13 cellular contexts compared by ENCODE assay signal in genomic region chr5:68292316-68292715, GRCh38.
DNase-seq lines count a peak whose midpoint lies in the region; ATAC-seq and TF ChIP-seq lines count a peak whose summit lies in the region.
"Had no signal": no experiment of that assay in that cellular context is flagged by ENCODE, and none has a peak within 500 bp of the region (broad histone marks: within the 10 kb centered on the region; RNA-seq: fewer than 3 reads in every experiment).

No MANE protein-coding gene starts in this region.

- DNase-seq in CD8-positive, alpha-beta memory T cell: no peak
- no peak for DNase-seq in T-helper 17 cell
- no peak for DNase-seq in esophagus squamous epithelium (lab: John Stamatoyannopoulos, UW)
- DNase-seq in pons (ENCODE audit: low spot score): peak; percentile 26
- DNase-seq in PC-3: no peak
- no peak for DNase-seq in lower lobe of right lung
- DNase-seq: activated T-cell treated with anti-CD3 and anti-CD28 coated beads, Interleukin-2, amount 50 U/mL, for 1 hour; GOT3; NCI-H226; right lobe of liver; RPMI8226 had no signal

- peaks cover 18 to 93% (median 33%) of the 10 kb centered on the region in 3 donors for H3K36me3 Mint-ChIP-seq in CD8-positive, alpha-beta memory T cell
- peaks cover 17% of the 10 kb centered on the region for H3K36me3 Mint-ChIP-seq in T-helper 17 cell (ENCODE audit: low read depth)

- H3K27ac ChIP-seq in CD8-positive, alpha-beta memory T cell (ENCODE audit: low read depth, low read length): no peak overlapping the region
- H3K27ac ChIP-seq in esophagus squamous epithelium (peak overlapping the region in 3 of 4 donors; percentile 18 to 92 (median 86)), PC-3 (ENCODE audit: low read length) (no peak overlapping the region), lower lobe of right lung (no peak overlapping the region)

- H3K27me3 ChIP-seq in CD8-positive, alpha-beta memory T cell (ENCODE audit: insufficient read depth, low read length, poor library complexity, severe bottlenecking): no peaks in the 10 kb centered on the region
- H3K27me3 ChIP-seq in esophagus squamous epithelium (no peaks in the 10 kb centered on the region), PC-3 (ENCODE audit: low read length) (no peaks in the 10 kb centered on the region), lower lobe of right lung (ENCODE audit: low read depth) (no peaks in the 10 kb centered on the region)
- H3K27me3 ChIP-seq: right lobe of liver had no signal

- H3K27ac Mint-ChIP-seq in CD8-positive, alpha-beta memory T cell: peak overlapping the region in 6 of 8 donors; percentile 14 to 80 (median 42)
- H3K27ac Mint-ChIP-seq in T-helper 17 cell: peak overlapping the region; percentile 81

- H3K4me1 ChIP-seq in CD8-positive, alpha-beta memory T cell (ENCODE audit: insufficient read depth, low read length): peaks cover 40% of the 10 kb centered on the region
- peaks cover 26 to 79% (median 28%) of the 10 kb centered on the region in 3 donors for H3K4me1 ChIP-seq in esophagus squamous epithelium
- peaks cover 9% of the 10 kb centered on the region; the same call in 1 of the 2 replicates for H3K4me1 ChIP-seq in PC-3 (ENCODE audit: insufficient read depth, low read length)
- peaks cover 53% of the 10 kb centered on the region for H3K4me1 ChIP-seq in lower lobe of right lung

- H3K9me3 Mint-ChIP-seq in CD8-positive, alpha-beta memory T cell: no peaks in the 10 kb centered on the region

- H4K20me1 ChIP-seq in PC-3 (ENCODE audit: low read length): no peaks in the 10 kb centered on the region

- peaks cover 0 to 1% of the 10 kb centered on the region in 2 donors for H3K27me3 Mint-ChIP-seq in CD8-positive, alpha-beta memory T cell
- H3K27me3 Mint-ChIP-seq in T-helper 17 cell: no peaks in the 10 kb centered on the region

- no TSS peak for BruUV-seq in PC-3 (replicated peaks; lab: Mats Ljungman, UMichigan)

- H3K9me3 ChIP-seq in CD8-positive, alpha-beta memory T cell (ENCODE audit: low read length): no peaks in the 10 kb centered on the region
- H3K9me3 ChIP-seq in T-helper 17 cell (ENCODE audit: control insufficient read depth, low read length, poor library complexity, severe bottlenecking) (no peaks in the 10 kb centered on the region), esophagus squamous epithelium (no peaks in the 10 kb centered on the region), PC-3 (ENCODE audit: low read length) (no peaks in the 10 kb centered on the region), lower lobe of right lung (no peaks in the 10 kb centered on the region)
- H3K9me3 ChIP-seq: right lobe of liver had no signal

- WGBS in esophagus squamous epithelium, 2 donors: 25% methylated on average over 3 of the region's 3 CpGs

- H2AFZ ChIP-seq in PC-3 (ENCODE audit: low read length): no peak overlapping the region

- CTCF ChIA-PET in CD8-positive, alpha-beta memory T cell (lab: Charles Lee): no interaction called here
- CTCF ChIA-PET in PC-3 (lab: Charles Lee): no interaction called here

- POLR2A ChIA-PET in CD8-positive, alpha-beta memory T cell (lab: Charles Lee): no interaction called here
- POLR2A ChIA-PET in PC-3 (lab: Charles Lee; ENCODE audit: unreplicated experiment): no interaction called here

- no peak overlapping the region for H3K4me2 ChIP-seq in PC-3 (ENCODE audit: low read length)

- peaks cover 51 to 70% (median 62%) of the 10 kb centered on the region in 3 donors for H3K4me1 Mint-ChIP-seq in CD8-positive, alpha-beta memory T cell
- peaks cover 42% of the 10 kb centered on the region for H3K4me1 Mint-ChIP-seq in T-helper 17 cell

- no peak overlapping the region for H3K9ac ChIP-seq in PC-3 (ENCODE audit: low read length)

- no peak overlapping the region for H3K4me3 ChIP-seq in CD8-positive, alpha-beta memory T cell (ENCODE audit: low read length)
- H3K4me3 ChIP-seq in esophagus squamous epithelium: peak overlapping the region in 1 of 4 donors; percentile 74
- no peak overlapping the region for H3K4me3 ChIP-seq in PC-3 (ENCODE audit: low read length)
- no peak overlapping the region for H3K4me3 ChIP-seq in lower lobe of right lung
- H3K4me3 ChIP-seq: right lobe of liver had no signal

- TF ChIP-seq POLR2A in esophagus squamous epithelium (IDR thresholded peaks at IDR 0.05): no peak

- H3K79me2 ChIP-seq in PC-3 (ENCODE audit: low read length): no peaks in the 10 kb centered on the region

- no peak for TF ChIP-seq CTCF in esophagus squamous epithelium (IDR thresholded peaks at IDR 0.05)
- no peak for TF ChIP-seq CTCF in PC-3 (conservative IDR thresholded peaks at IDR 0.05; ENCODE audit: low read depth, low read length)
- TF ChIP-seq CTCF in lower lobe of right lung (IDR thresholded peaks at IDR 0.05): no peak

- H3K4me3 Mint-ChIP-seq in CD8-positive, alpha-beta memory T cell: peak overlapping the region in 2 of 7 donors; percentile 2 to 14
- H3K4me3 Mint-ChIP-seq in T-helper 17 cell: no peak overlapping the region

- no peak for ATAC-seq in T-helper 17 cell
- no peak for ATAC-seq in PC-3
- ATAC-seq in GM21528 (IDR thresholded peaks at IDR 0.05; ENCODE audit: low FRiP score, unreplicated experiment): no peak
- ATAC-seq in lower lobe of right lung: no peak
- no peak for ATAC-seq in HG02571 (IDR thresholded peaks at IDR 0.05; ENCODE audit: unreplicated experiment)
- ATAC-seq: right lobe of liver had no signal

- no peaks in the 10 kb centered on the region for H3F3A ChIP-seq in PC-3 (ENCODE audit: low read length, unreplicated experiment)

- no peaks in the 10 kb centered on the region for H3K9me2 ChIP-seq in PC-3 (replicated peaks; ENCODE audit: low read length)

- intact Hi-C loops in esophagus squamous epithelium (cut with DNase I) (no loop called here), PC-3 (cut with micrococcal nuclease) (no loop called here), lower lobe of right lung (cut with DNase I) (no loop called here)

- H3K36me3 ChIP-seq in CD8-positive, alpha-beta memory T cell (ENCODE audit: insufficient read depth, low read length): peaks cover 49% of the 10 kb centered on the region
- H3K36me3 ChIP-seq in esophagus squamous epithelium: peaks cover 0 to 54% (median 24%) of the 10 kb centered on the region in 3 donors
- no peaks in the 10 kb centered on the region for H3K36me3 ChIP-seq in PC-3 (ENCODE audit: low read depth, low read length)
- H3K36me3 ChIP-seq in lower lobe of right lung: peaks cover 55% of the 10 kb centered on the region

Comparison
In these comparisons a context has a peak if more than half of its experiments do, and no peak if none do; other contexts are left out.
1. H3K27ac ChIP-seq: peak in esophagus squamous epithelium (3 of 4); none in CD8-positive, alpha-beta memory T cell (single experiment), PC-3 (single experiment) and lower lobe of right lung (single experiment).